35 cellular contexts compared by ENCODE assay signal in genomic region chr4:27366424-27366823, GRCh38.
A peak's percentile ranks its signal among the peaks of the same experiment; 100 is the strongest.
DNase-seq lines count a peak whose midpoint lies in the region; ATAC-seq and TF ChIP-seq lines count a peak whose summit lies in the region.
"Had no signal": no experiment of that assay in that cellular context is flagged by ENCODE, and none has a peak within 500 bp of the region (broad histone marks: within the 10 kb centered on the region; RNA-seq: fewer than 3 reads in every experiment).

No MANE protein-coding gene starts in this region.

- TF ChIP-seq CTCF in MCF 10A (IDR thresholded peaks at IDR 0.05; ENCODE audit: unreplicated experiment) (no peak), breast epithelium (IDR thresholded peaks at IDR 0.05) (no peak), astrocyte of the spinal cord (IDR thresholded peaks at IDR 0.05; ENCODE audit: low read depth, low read length) (no peak), foreskin keratinocyte (conservative IDR thresholded peaks at IDR 0.05) (no peak), CD14-positive monocyte (IDR thresholded peaks at IDR 0.05) (no peak)

- H3K4me3 ChIP-seq in breast epithelium: no peak overlapping the region
- no peak overlapping the region for H3K4me3 ChIP-seq in astrocyte of the spinal cord (ENCODE audit: low read depth, low read length)
- H3K4me3 ChIP-seq: BLaER1, colonic mucosa, esophagus squamous epithelium, GM12878, lung, sigmoid colon had no signal

- H3K36me3 ChIP-seq in breast epithelium: no peaks in the 10 kb centered on the region
- H3K36me3 ChIP-seq: BLaER1, colonic mucosa, esophagus squamous epithelium, sigmoid colon had no signal

- no peaks in the 10 kb centered on the region for H3K27me3 ChIP-seq in breast epithelium
- H3K27me3 ChIP-seq in foreskin keratinocyte: peaks cover 4% of the 10 kb centered on the region
- H3K27me3 ChIP-seq: BLaER1, colonic mucosa, esophagus squamous epithelium, sigmoid colon had no signal

- BruUV-seq in MCF 10A (replicated peaks; lab: Mats Ljungman, UMichigan): no TSS peak

- H3K4me1 Mint-ChIP-seq in MCF 10A (ENCODE audit: insufficient read depth, unreplicated experiment): no peaks in the 10 kb centered on the region
- no peaks in the 10 kb centered on the region for H3K4me1 Mint-ChIP-seq in CD14-positive monocyte
- no peaks in the 10 kb centered on the region for H3K4me1 Mint-ChIP-seq in activated CD4-positive, alpha-beta memory T cell treated with anti-CD3 and anti-CD28 coated beads for 36 hours (ENCODE audit: low read depth)

- H3K27me3 Mint-ChIP-seq in MCF 10A (ENCODE audit: insufficient read depth, unreplicated experiment): no peaks in the 10 kb centered on the region
- H3K27me3 Mint-ChIP-seq in CD14-positive monocyte (ENCODE audit: low read depth in 3 of 3): peaks cover 0 to 4% (median 1%) of the 10 kb centered on the region in 3 donors
- no peaks in the 10 kb centered on the region for H3K27me3 Mint-ChIP-seq in activated CD4-positive, alpha-beta memory T cell treated with anti-CD3 and anti-CD28 coated beads for 36 hours

- no peak for TF ChIP-seq POLR2A in breast epithelium (IDR thresholded peaks at IDR 0.05)

- POLR2A ChIA-PET in MCF 10A (lab: Yijun Ruan, JAX): no interaction called here
- POLR2A ChIA-PET in activated CD4-positive, alpha-beta memory T cell treated with anti-CD3 and anti-CD28 coated beads for 36 hours (lab: Charles Lee): no interaction called here

- H3K36me3 Mint-ChIP-seq in MCF 10A (ENCODE audit: insufficient read depth, unreplicated experiment) (no peaks in the 10 kb centered on the region), CD14-positive monocyte (no peaks in the 10 kb centered on the region)
- no peaks in the 10 kb centered on the region for H3K36me3 Mint-ChIP-seq in activated CD4-positive, alpha-beta memory T cell treated with anti-CD3 and anti-CD28 coated beads for 36 hours
- H3K36me3 Mint-ChIP-seq: activated naive CD8-positive, alpha-beta T cell; brain; WTC11 had no signal

- H3K4me1 ChIP-seq in breast epithelium (no peaks in the 10 kb centered on the region), foreskin keratinocyte (no peaks in the 10 kb centered on the region)
- H3K4me1 ChIP-seq: BLaER1, colonic mucosa, esophagus squamous epithelium had no signal

- intact Hi-C loops in MCF 10A (cut with micrococcal nuclease) (no loop called here), breast epithelium (cut with DNase I; ENCODE audit: low total_unique reads) (no loop called here), CD14-positive monocyte (cut with micrococcal nuclease) (no loop called here)
- intact Hi-C loops in activated CD4-positive, alpha-beta memory T cell treated with anti-CD3 and anti-CD28 coated beads for 36 hours (cut with micrococcal nuclease): no loop called here

- no peak overlapping the region for H3K27ac ChIP-seq in breast epithelium
- no peak overlapping the region for H3K27ac ChIP-seq in foreskin keratinocyte
- H3K27ac ChIP-seq: BLaER1, colonic mucosa, esophagus squamous epithelium, sigmoid colon had no signal

- DNase-seq in MCF 10A (ENCODE audit: unreplicated experiment): peak; percentile 79
- no peak for DNase-seq in breast epithelium (ENCODE audit: low spot score in 2 of 2)
- DNase-seq in astrocyte of the spinal cord (ENCODE audit: low read depth, low spot score): peak; percentile 92
- DNase-seq in foreskin keratinocyte: peak; percentile 49 to 72
- no peak for DNase-seq in DMS114 treated with DMSO at 0.1 percent for 48 hours (lab: John Stamatoyannopoulos, UW; ENCODE audit: unreplicated experiment)
- no peak for DNase-seq in CD14-positive monocyte (ENCODE audit: low spot score)
- DNase-seq in activated CD4-positive, alpha-beta memory T cell treated with anti-CD3 and anti-CD28 coated beads for 36 hours: no peak
- DNase-seq: 8988T; activated CD4-positive, alpha-beta T cell treated with anti-CD3 and anti-CD28 coated beads, Interleukin-2, amount 50 U/mL, for 48 hours; activated CD8-positive, alpha-beta memory T cell treated with anti-CD3 and anti-CD28 coated beads, Interleukin-2, amount 50 U/mL, for 48 hours; colonic mucosa; COR-L47; DMS79; effector memory CD4-positive, alpha-beta T cell; esophagus squamous epithelium; glutamatergic neuron; H9; kidney glomerular epithelial cell; NCI-H1092 treated with DMSO at 0.1 percent for 48 hours; NCI-H1930; NCI-H446; OCI-M1; posterior cingulate gyrus; Right ventricle myocardium superior; sigmoid colon; T-helper 9 cell; trophoblast cell had no signal

- in situ Hi-C loops in astrocyte of the spinal cord (cut with HindIII; ENCODE audit: low sequenced_read_pairs): no loop called here

- CTCF ChIA-PET in MCF 10A (lab: Yijun Ruan, JAX): no interaction called here
- CTCF ChIA-PET in activated CD4-positive, alpha-beta memory T cell treated with anti-CD3 and anti-CD28 coated beads for 36 hours (lab: Charles Lee): no interaction called here

- H3K4me3 Mint-ChIP-seq in MCF 10A (ENCODE audit: unreplicated experiment) (no peak overlapping the region), CD14-positive monocyte (no peak overlapping the region)
- no peak overlapping the region for H3K4me3 Mint-ChIP-seq in activated CD4-positive, alpha-beta memory T cell treated with anti-CD3 and anti-CD28 coated beads for 36 hours
- H3K4me3 Mint-ChIP-seq: activated naive CD8-positive, alpha-beta T cell; brain; H9; neural crest cell; WTC11 had no signal

- H3K9me3 Mint-ChIP-seq in MCF 10A (ENCODE audit: unreplicated experiment) (no peaks in the 10 kb centered on the region), CD14-positive monocyte (peaks cover 0 to 4% (median 0%) of the 10 kb centered on the region in 7 donors)
- H3K9me3 Mint-ChIP-seq in activated CD4-positive, alpha-beta memory T cell treated with anti-CD3 and anti-CD28 coated beads for 36 hours: peaks cover 2% of the 10 kb centered on the region
- H3K9me3 Mint-ChIP-seq: H9 had no signal

- peak overlapping the region; percentile 23 for H3K27ac Mint-ChIP-seq in MCF 10A (ENCODE audit: low read depth, unreplicated experiment)
- H3K27ac Mint-ChIP-seq in CD14-positive monocyte: no peak overlapping the region
- H3K27ac Mint-ChIP-seq in activated CD4-positive, alpha-beta memory T cell treated with anti-CD3 and anti-CD28 coated beads for 36 hours: no peak overlapping the region
- H3K27ac Mint-ChIP-seq: activated naive CD8-positive, alpha-beta T cell; H9; WTC11 had no signal

- peak; percentile 67 for ATAC-seq in foreskin keratinocyte
- ATAC-seq in GM21423 (IDR thresholded peaks at IDR 0.05; ENCODE audit: unreplicated experiment): no peak
- ATAC-seq: GM12878, WTC11 had no signal

- H3K9me3 ChIP-seq in breast epithelium: no peaks in the 10 kb centered on the region
- H3K9me3 ChIP-seq: BLaER1, colonic mucosa, esophagus squamous epithelium, sigmoid colon had no signal

Comparison
In these comparisons a context has a peak if more than half of its experiments do, and no peak if none do; other contexts are left out.
1. DNase-seq: peak in MCF 10A (single experiment), astrocyte of the spinal cord (single experiment) and foreskin keratinocyte (2 of 2); none in breast epithelium (0 of 2), DMS114 treated with DMSO at 0.1 percent for 48 hours (single experiment), CD14-positive monocyte (single experiment) and activated CD4-positive, alpha-beta memory T cell treated with anti-CD3 and anti-CD28 coated beads for 36 hours (single experiment).